24 cellular contexts compared by ENCODE assay signal in genomic region chr9:133853331-133853730, GRCh38.
"Had no signal": no experiment of that assay in that cellular context is flagged by ENCODE, and none has a peak within 500 bp of the region (broad histone marks: within the 10 kb centered on the region; RNA-seq: fewer than 3 reads in every experiment).

No MANE protein-coding gene starts in this region.

- ATAC-seq: activated CD8-positive, alpha-beta T cell treated with anti-CD3 and anti-CD28 coated beads, Interleukin-2, amount 10 ng/mL, durations not matched to agents 7 days and 5 days; SK-N-SH treated with all-trans-retinoic acid at 6 μM for 48 hours had no signal

- H3K9me3 Mint-ChIP-seq: activated naive CD4-positive, alpha-beta T cell treated with anti-CD3 and anti-CD28 coated beads for 36 hours; activated T-cell treated with anti-CD3 and anti-CD28 coated beads, Interleukin-2, amount 50 U/mL, for 24 hours had no signal

- DNase-seq: activated CD4-positive, alpha-beta T cell treated with anti-CD3 and anti-CD28 coated beads for 48 hours; activated CD4-positive, alpha-beta T cell treated with anti-CD3 and anti-CD28 coated beads, Interleukin-2, amount 50 U/mL, for 4 hours; activated CD4-positive, CD25-positive, alpha-beta regulatory T cell treated with anti-CD3 and anti-CD28 coated beads, Interleukin-2, amount 50 U/mL, for 72 hours; activated CD8-positive, alpha-beta memory T cell treated with anti-CD3 and anti-CD28 coated beads, Interleukin-2, amount 50 U/mL, for 48 hours; activated CD8-positive, alpha-beta T cell treated with anti-CD3 and anti-CD28 coated beads, Interleukin-2, amount 10 ng/mL, durations not matched to agents 7 days and 5 days; activated effector memory CD4-positive, alpha-beta T cell treated with anti-CD3 and anti-CD28 coated beads, Interleukin-2, amount 50 U/mL, for 16 hours; activated naive CD4-positive, alpha-beta T cell treated with anti-CD3 and anti-CD28 coated beads for 36 hours; activated T-cell treated with anti-CD3 and anti-CD28 coated beads, Interleukin-2, amount 50 U/mL, for 24 hours; KG1; NCI-H1048; NCI-H146; NCI-H1930; NCI-H2171; NCI-H226; NCI-H526; NCI-H82; NK-92 treated with Interleukin-12 subunit alpha and Interleukin-12 subunit beta, amount 100 ng/mL, for 24 hours; OCI-M1; RPMI8226; SHP77; SW 1271 had no signal

- H3K27ac Mint-ChIP-seq: activated CD8-positive, alpha-beta T cell treated with anti-CD3 and anti-CD28 coated beads, Interleukin-2, amount 10 ng/mL, durations not matched to agents 7 days and 5 days; activated naive CD4-positive, alpha-beta T cell treated with anti-CD3 and anti-CD28 coated beads for 36 hours; activated naive CD8-positive, alpha-beta T cell; activated T-cell treated with anti-CD3 and anti-CD28 coated beads, Interleukin-2, amount 50 U/mL, for 24 hours had no signal

- H3K27ac ChIP-seq: SJSA1 had no signal

- H3K36me3 Mint-ChIP-seq: activated naive CD8-positive, alpha-beta T cell had no signal

- H3K27me3 Mint-ChIP-seq: activated naive CD8-positive, alpha-beta T cell; activated T-cell treated with anti-CD3 and anti-CD28 coated beads, Interleukin-2, amount 50 U/mL, for 24 hours had no signal

- H3K4me3 Mint-ChIP-seq: activated CD8-positive, alpha-beta T cell treated with anti-CD3 and anti-CD28 coated beads, Interleukin-2, amount 10 ng/mL, durations not matched to agents 7 days and 5 days; activated naive CD4-positive, alpha-beta T cell treated with anti-CD3 and anti-CD28 coated beads for 36 hours; activated naive CD8-positive, alpha-beta T cell; activated T-cell treated with anti-CD3 and anti-CD28 coated beads, Interleukin-2, amount 50 U/mL, for 24 hours had no signal
